ENCODE assay signal across 14 cellular contexts in the genomic region with DNA sequence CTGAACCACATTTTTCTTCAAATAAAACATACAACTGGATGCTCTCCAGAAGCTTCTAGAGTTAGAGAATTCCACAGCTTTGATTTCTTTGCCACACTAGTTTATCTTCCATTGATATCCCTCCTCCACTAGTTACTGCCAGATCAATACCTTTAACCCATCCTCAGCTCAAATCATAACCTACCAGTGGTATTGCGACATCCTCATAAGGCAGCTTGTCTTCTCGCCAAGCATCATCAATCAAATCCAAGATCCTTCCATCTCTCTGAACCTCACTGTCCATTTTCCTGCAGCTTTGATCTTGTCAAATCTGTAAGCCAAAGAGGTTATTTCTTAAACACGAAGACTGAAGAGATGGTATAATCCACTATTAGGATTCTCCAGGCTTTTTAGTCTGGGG. TPM values are rescaled to one million over a fixed set of nuclear protein-coding genes. Genes with fewer than 3 reads are reported as not detected.
A peak's percentile ranks its signal among the peaks of the same experiment; 100 is the strongest.
DNase-seq lines count a peak whose midpoint lies in the region; FAIRE-seq and TF ChIP-seq lines count a peak whose summit lies in the region.
"Had no signal": no experiment of that assay in that cellular context is flagged by ENCODE, and none has a peak within 500 bp of the region (broad histone marks: within the 10 kb centered on the region; RNA-seq: fewer than 3 reads in every experiment).

No MANE protein-coding gene starts in this region.

- intact Hi-C loops in CD4-positive, alpha-beta memory T cell (cut with micrococcal nuclease) = loop anchor here (10.0 kb wide), 1 partner anchor 1818 kb away; a partner anchor contains a TSS
- intact Hi-C loops in endothelial cell of umbilical vein (cut with micrococcal nuclease) = loop anchor here (1.0 to 10.0 kb wide), 4 partner anchors 55 to 668 kb away; no protein-coding TSS in a partner anchor

- TF ChIP-seq CTCF in OCI-LY1 (IDR thresholded peaks at IDR 0.05; ENCODE audit: low read length) (no peak), endothelial cell of umbilical vein (IDR thresholded peaks at IDR 0.05; ENCODE audit: extremely low read depth in 1 of 2, insufficient read depth in 1 of 2, low read depth in 1 of 2, low read length in 2 of 2) (no peak), H9 (conservative IDR thresholded peaks at IDR 0.05) (no peak)

- H2BK20ac ChIP-seq in H9 (ENCODE audit: low read depth, low read length, poor library complexity, severe bottlenecking) = no peak overlapping the region

- peaks cover 34% of the 10 kb centered on the region for H3K79me2 ChIP-seq in OCI-LY1 (ENCODE audit: insufficient read depth, low read length)
- H3K79me2 ChIP-seq in endothelial cell of umbilical vein (ENCODE audit: control insufficient read depth, insufficient read depth, low read length) = peaks cover 48% of the 10 kb centered on the region
- H3K79me2 ChIP-seq in H9 (ENCODE audit: insufficient read depth, low read length) = no peaks in the 10 kb centered on the region; the same call in 1 of the 2 replicates

- H3K4me1 ChIP-seq in CD4-positive, alpha-beta memory T cell (ENCODE audit: insufficient read depth, low read length) = peaks cover 27% of the 10 kb centered on the region
- H3K4me1 ChIP-seq in OCI-LY1 (ENCODE audit: insufficient read depth, low read length, severe bottlenecking) (peaks cover 28% of the 10 kb centered on the region), endothelial cell of umbilical vein (ENCODE audit: control insufficient read depth, extremely low read depth, insufficient read depth, low read length) (peaks cover 44% of the 10 kb centered on the region), skeletal muscle satellite cell (ENCODE audit: control insufficient read depth, insufficient read depth, low read length) (peaks cover 44% of the 10 kb centered on the region), H9 (ENCODE audit: insufficient read depth, low read length) (peaks cover 2% of the 10 kb centered on the region; the same call in 1 of the 2 replicates)

- H3K4me3 ChIP-seq in CD4-positive, alpha-beta memory T cell (ENCODE audit: low read length in 2 of 2) = no peak overlapping the region
- H3K4me3 ChIP-seq in OCI-LY1 (ENCODE audit: low read depth, low read length, poor library complexity, severe bottlenecking) (no peak overlapping the region), endothelial cell of umbilical vein (replicated peaks in 1 of 3; ENCODE audit: insufficient read depth in 1 of 3, low read depth in 1 of 3, low read length in 3 of 3) (peak overlapping the region in 1 of 3 experiments; percentile 44), skeletal muscle satellite cell (ENCODE audit: low read length) (peak overlapping the region; percentile 51)
- H3K4me3 ChIP-seq: right atrium auricular region had no signal

- no peaks in the 10 kb centered on the region for H3K27me3 ChIP-seq in CD4-positive, alpha-beta memory T cell (ENCODE audit: insufficient read depth, low read length)
- no peaks in the 10 kb centered on the region for H3K27me3 ChIP-seq in OCI-LY1 (ENCODE audit: insufficient read depth, low read length)
- no peaks in the 10 kb centered on the region for H3K27me3 ChIP-seq in endothelial cell of umbilical vein (ENCODE audit: control insufficient read depth in 2 of 2, insufficient read depth in 2 of 2, low read length in 2 of 2)
- H3K27me3 ChIP-seq in skeletal muscle satellite cell (ENCODE audit: control insufficient read depth, insufficient read depth, low read length) = no peaks in the 10 kb centered on the region
- H3K27me3 ChIP-seq in H9 (ENCODE audit: insufficient read depth, low read length) = no peaks in the 10 kb centered on the region
- H3K27me3 ChIP-seq: right atrium auricular region had no signal

- H4K5ac ChIP-seq in H9 (ENCODE audit: insufficient read length, low read depth, low read length) = no peak overlapping the region

- no peak for TF ChIP-seq POLR2A in endothelial cell of umbilical vein (IDR thresholded peaks at IDR 0.05; ENCODE audit: low read depth, low read length)

- no peak overlapping the region for H2BK120ac ChIP-seq in H9 (ENCODE audit: low read depth, low read length, poor library complexity, severe bottlenecking)

- no peak overlapping the region for H3T11ph ChIP-seq in H9 (ENCODE audit: low read length)

- H4K91ac ChIP-seq in H9 (ENCODE audit: insufficient read length, low read depth, low read length) = no peak overlapping the region

- H3K4ac ChIP-seq in H9 (ENCODE audit: low read depth, low read length) = no peak overlapping the region

- no peak overlapping the region for H2AFZ ChIP-seq in OCI-LY1 (ENCODE audit: low read length)
- no peak overlapping the region for H2AFZ ChIP-seq in endothelial cell of umbilical vein (ENCODE audit: low read depth, low read length)
- H2AFZ ChIP-seq in H9 (ENCODE audit: low read length) = no peak overlapping the region

- no peak overlapping the region; the same call in 1 of the 2 replicates for H3K9ac ChIP-seq in OCI-LY1 (ENCODE audit: low read length)
- H3K9ac ChIP-seq in endothelial cell of umbilical vein (replicated peaks; ENCODE audit: extremely low read depth, insufficient read depth, low read length) = peak overlapping the region; percentile 78
- H3K9ac ChIP-seq in skeletal muscle satellite cell (ENCODE audit: low read depth, low read length) = peak overlapping the region; percentile 72
- no peak overlapping the region for H3K9ac ChIP-seq in H9 (ENCODE audit: extremely low read depth, insufficient read length, low read length)

- H3K4me2 ChIP-seq in OCI-LY1 (ENCODE audit: low read length) (peak overlapping the region; percentile 82; the same call in 1 of the 2 replicates), endothelial cell of umbilical vein (ENCODE audit: insufficient read depth, low read length) (peak overlapping the region; percentile 88), skeletal muscle satellite cell (ENCODE audit: low read length) (peak overlapping the region; percentile 78), H9 (ENCODE audit: insufficient read depth, insufficient read length, low read length) (no peak overlapping the region)

- peaks cover 26 to 66% of the 10 kb centered on the region in 2 donors for H3K36me3 Mint-ChIP-seq in CD4-positive, alpha-beta memory T cell
- peaks cover 11 to 48% (median 45%) of the 10 kb centered on the region in 3 experiments for H3K36me3 Mint-ChIP-seq in H9 (ENCODE audit: insufficient read depth in 1 of 3, low read depth in 3 of 3)

- H3K18ac ChIP-seq in H9 (ENCODE audit: insufficient read length, low read depth, low read length) = no peak overlapping the region

- POLR2A ChIA-PET in CD4-positive, alpha-beta memory T cell (lab: Charles Lee; ENCODE audit: partially characterized antibody) = interaction anchor here (1.7 kb wide), 1 partner anchor 232 kb away, joined by 6 read pairs; a partner anchor contains a TSS
- POLR2A ChIA-PET in endothelial cell of umbilical vein (lab: Charles Lee) = interaction anchor here (0.6 to 2.0 kb wide), 7 partner anchors 108 to 213 kb away, joined by 3 to 8 read pairs (median 4); a partner anchor contains a TSS

- no peak overlapping the region for H2BK12ac ChIP-seq in H9 (ENCODE audit: insufficient read length, low read depth, low read length)

- dilution Hi-C loops in endothelial cell of umbilical vein (cut with MboI; ENCODE audit: extremely low pct_ligation_motif_present, low sequenced_read_pairs) = no loop called here

- H3F3A ChIP-seq in OCI-LY1 (ENCODE audit: insufficient read depth, low read length) = no peaks in the 10 kb centered on the region

- no peak for FAIRE-seq in endothelial cell of umbilical vein (lab: Jason Lieb, UNC)

- H3K14ac ChIP-seq in H9 (ENCODE audit: insufficient read depth, low read length) = no peak overlapping the region

- H3K9me1 ChIP-seq in endothelial cell of umbilical vein (replicated peaks; ENCODE audit: control insufficient read depth, extremely low read depth, insufficient read depth, low read length) = no peaks in the 10 kb centered on the region

- H2AK5ac ChIP-seq in H9 (ENCODE audit: insufficient read length, low read length) = no peak overlapping the region

- no TSS peak for BruUV-seq in endothelial cell of umbilical vein (replicated peaks; lab: Mats Ljungman, UMichigan)

- no peaks in the 10 kb centered on the region for H3K79me1 ChIP-seq in H9 (ENCODE audit: insufficient read depth, low read depth, low read length, poor library complexity, severe bottlenecking)

- H3K4me3 Mint-ChIP-seq in CD4-positive, alpha-beta memory T cell = peak overlapping the region in 4 of 8 donors; percentile 6 to 17 (median 12)
- H3K4me3 Mint-ChIP-seq in H9 = no peak overlapping the region

- DNase-seq in CD4-positive, alpha-beta memory T cell = no peak
- no peak for DNase-seq in endothelial cell of umbilical vein (ENCODE audit: low read depth, low spot score)
- DNase-seq in midbrain (lab: John Stamatoyannopoulos, UW) = no peak
- no peak for DNase-seq in globus pallidus (ENCODE audit: low spot score)
- no peak for DNase-seq in H9
- DNase-seq: activated CD8-positive, alpha-beta memory T cell treated with anti-CD3 and anti-CD28 coated beads, Interleukin-2, amount 50 U/mL, for 48 hours; Calu3; foreskin melanocyte; NK-92 treated with Interleukin-12 subunit alpha and Interleukin-12 subunit beta, amount 100 ng/mL, for 24 hours; stimulated activated naive CD4-positive, alpha-beta T cell had no signal

- H4K20me1 ChIP-seq in OCI-LY1 (ENCODE audit: insufficient read depth, low read length) = no peaks in the 10 kb centered on the region
- no peaks in the 10 kb centered on the region for H4K20me1 ChIP-seq in endothelial cell of umbilical vein (replicated peaks; ENCODE audit: control insufficient read depth, extremely low read depth, insufficient read depth, low read length)
- H4K20me1 ChIP-seq in H9 (ENCODE audit: control insufficient read depth, insufficient read depth, insufficient read length) = no peaks in the 10 kb centered on the region

- H3K27ac ChIP-seq in CD4-positive, alpha-beta memory T cell (ENCODE audit: low read depth, low read length) = no peak overlapping the region
- no peak overlapping the region for H3K27ac ChIP-seq in OCI-LY1 (ENCODE audit: low read depth, low read length, poor library complexity, severe bottlenecking)
- H3K27ac ChIP-seq in endothelial cell of umbilical vein (ENCODE audit: insufficient read depth, low read depth, low read length) = peak overlapping the region; percentile 92
- H3K27ac ChIP-seq in H9 (ENCODE audit: insufficient read length, low read depth, low read length) = no peak overlapping the region
- H3K27ac ChIP-seq: VCaP had no signal

- H3K27ac Mint-ChIP-seq in CD4-positive, alpha-beta memory T cell = peak overlapping the region in 4 of 7 donors; percentile 1 to 75 (median 5)
- no peak overlapping the region; a peak in 1 of 7 replicates for H3K27ac Mint-ChIP-seq in H9

- H3K36me3 ChIP-seq in CD4-positive, alpha-beta memory T cell (ENCODE audit: insufficient read depth, low read length) = peaks cover 37% of the 10 kb centered on the region
- H3K36me3 ChIP-seq in OCI-LY1 (ENCODE audit: insufficient read depth, low read length) (peaks cover 61% of the 10 kb centered on the region), endothelial cell of umbilical vein (ENCODE audit: control insufficient read depth in 2 of 2, extremely low read depth in 1 of 2, insufficient read depth in 2 of 2, low read length in 2 of 2) (peaks cover 16 to 24% of the 10 kb centered on the region in 2 experiments), skeletal muscle satellite cell (ENCODE audit: insufficient read depth, low read length) (peaks cover 41% of the 10 kb centered on the region)

- H2BK15ac ChIP-seq in H9 (ENCODE audit: low read depth, low read length) = no peak overlapping the region

- no peak overlapping the region for H4K8ac ChIP-seq in H9 (replicated peaks; ENCODE audit: insufficient read length, low read depth, low read length)

- H3K9me2 ChIP-seq in OCI-LY1 (ENCODE audit: low read depth, low read length) = no peaks in the 10 kb centered on the region

- no peak overlapping the region for H3K23ac ChIP-seq in H9 (ENCODE audit: insufficient read length, low read depth, low read length)

- peaks cover 11% of the 10 kb centered on the region for H3K23me2 ChIP-seq in H9 (ENCODE audit: insufficient read length, low read depth, low read length, poor library complexity, severe bottlenecking)

- H3K56ac ChIP-seq in H9 (ENCODE audit: insufficient read length, low read depth, low read length) = no peak overlapping the region

- CTCF ChIA-PET in CD4-positive, alpha-beta memory T cell (lab: Charles Lee; ENCODE audit: partially characterized antibody) = interaction anchor here (0.9 to 6.3 kb wide), 10 partner anchors 7 to 270 kb away, joined by 3 to 79 read pairs (median 4); a partner anchor contains a TSS
- CTCF ChIA-PET in endothelial cell of umbilical vein (lab: Charles Lee) = interaction anchor here (0.8 to 2.6 kb wide), 16 partner anchors 9 to 555 kb away, joined by 3 to 33 read pairs (median 4); a partner anchor contains a TSS

- WGBS in H9 (ENCODE audit: extremely low coverage, insufficient read length, low lambda C conversion rate) = no CpG with 5 or more reads among the region's 3 CpGs

- no peak overlapping the region for H2BK5ac ChIP-seq in H9 (ENCODE audit: insufficient read length, low read length)

- peaks cover 0 to 7% (median 0%) of the 10 kb centered on the region in 8 donors for H3K9me3 Mint-ChIP-seq in CD4-positive, alpha-beta memory T cell
- H3K9me3 Mint-ChIP-seq in H9 = no peaks in the 10 kb centered on the region

- no peaks in the 10 kb centered on the region for H3K9me3 ChIP-seq in CD4-positive, alpha-beta memory T cell (ENCODE audit: control insufficient read depth in 1 of 2, low read length in 2 of 2)
- H3K9me3 ChIP-seq in OCI-LY1 (ENCODE audit: low read length) = no peaks in the 10 kb centered on the region
- H3K9me3 ChIP-seq in endothelial cell of umbilical vein (replicated peaks; ENCODE audit: control insufficient read depth, insufficient read depth, low read length) = no peaks in the 10 kb centered on the region
- H3K9me3 ChIP-seq in skeletal muscle satellite cell (replicated peaks; ENCODE audit: low read length) = no peaks in the 10 kb centered on the region
- H3K9me3 ChIP-seq in H9 (ENCODE audit: control insufficient read depth, low read depth, low read length) = no peaks in the 10 kb centered on the region
- H3K9me3 ChIP-seq: right atrium auricular region had no signal

- H3K4me1 Mint-ChIP-seq in CD4-positive, alpha-beta memory T cell = peaks cover 25 to 49% (median 34%) of the 10 kb centered on the region in 4 donors
- peaks cover 20 to 22% of the 10 kb centered on the region in 2 experiments for H3K4me1 Mint-ChIP-seq in H9

- no peaks in the 10 kb centered on the region for H3K27me3 Mint-ChIP-seq in CD4-positive, alpha-beta memory T cell
- no peaks in the 10 kb centered on the region for H3K27me3 Mint-ChIP-seq in H9 (ENCODE audit: low read depth)

RNA-seq across cellular contexts. Expression of a gene that starts 3.2 kb away (rescaled TPM):
- 10 to 100 TPM; 40.9 to 41.1 TPM for total RNA-seq in CD4-positive, alpha-beta memory T cell
- 100 to 1,000 TPM in 1 of 2 donors, 10 to 100 TPM in 1; 87.6 to 146 TPM for polyA plus RNA-seq in CD4-positive, alpha-beta memory T cell
- total RNA-seq in endothelial cell of umbilical vein = 50.8 and 58.6 TPM in 2 replicates
- polyA plus RNA-seq in endothelial cell of umbilical vein = 32.2 and 48.4 TPM in 2 replicates
- 71.2 and 75.9 TPM in 2 replicates for polyA plus RNA-seq in endothelial cell of umbilical vein (2011; cell fraction: cytosol; rRNA removed)
- 27.4 and 35.1 TPM in 2 replicates for polyA plus RNA-seq in endothelial cell of umbilical vein (2011; cell fraction: nucleus; rRNA removed)
- polyA plus RNA-seq in endothelial cell of umbilical vein (2012) = 77.3 and 108 TPM in 2 replicates
- 14.2 and 21.6 TPM in 2 replicates for polyA minus RNA-seq in endothelial cell of umbilical vein
- polyA minus RNA-seq in endothelial cell of umbilical vein (2011; cell fraction: cytosol; rRNA and poly(A)+ RNA removed) = 18.0 TPM
- 16.1 and 19.2 TPM in 2 replicates for polyA minus RNA-seq in endothelial cell of umbilical vein (2011; cell fraction: nucleus; rRNA and poly(A)+ RNA removed)
- total RNA-seq in skeletal muscle satellite cell (2012; rRNA removed) = 70.0 and 77.1 TPM in 2 replicates
- 40.8 and 42.8 TPM in 2 replicates for total RNA-seq in H9 (2021)

RNA-seq across cellular contexts. Expression of a gene that starts 3.2 kb away (rescaled TPM):
- 10 to 100 TPM; 31.6 to 40.1 TPM for total RNA-seq in CD4-positive, alpha-beta memory T cell
- polyA plus RNA-seq in CD4-positive, alpha-beta memory T cell = 10 to 100 TPM; 12.8 to 19.6 TPM
- total RNA-seq in endothelial cell of umbilical vein = 24.9 and 29.4 TPM in 2 replicates
- 3.8 and 5.7 TPM in 2 replicates for polyA plus RNA-seq in endothelial cell of umbilical vein
- polyA plus RNA-seq in endothelial cell of umbilical vein (2011; cell fraction: cytosol; rRNA removed) = 8.0 and 9.4 TPM in 2 replicates
- polyA plus RNA-seq in endothelial cell of umbilical vein (2011; cell fraction: nucleus; rRNA removed) = 9.5 and 12.5 TPM in 2 replicates
- 17.7 and 26.2 TPM in 2 replicates for polyA plus RNA-seq in endothelial cell of umbilical vein (2012)
- polyA minus RNA-seq in endothelial cell of umbilical vein = 7.3 and 7.5 TPM in 2 replicates
- 12.6 TPM for polyA minus RNA-seq in endothelial cell of umbilical vein (2011; cell fraction: cytosol; rRNA and poly(A)+ RNA removed)
- 22.6 and 27.3 TPM in 2 replicates for polyA minus RNA-seq in endothelial cell of umbilical vein (2011; cell fraction: nucleus; rRNA and poly(A)+ RNA removed)
- 5.3 and 9.4 TPM in 2 replicates for total RNA-seq in skeletal muscle satellite cell (2012; rRNA removed)
- total RNA-seq in H9 (2021) = 15.0 and 16.2 TPM in 2 replicates

Comparison
In these comparisons a context has a peak if more than half of its experiments do, and no peak if none do; other contexts are left out.
1. H3K27ac Mint-ChIP-seq: peak in CD4-positive, alpha-beta memory T cell (4 of 7); none in H9 (0 of 3).
2. H3K9ac ChIP-seq: peak in endothelial cell of umbilical vein (single experiment) and skeletal muscle satellite cell (single experiment); none in OCI-LY1 (single experiment) and H9 (single experiment).